27 cellular contexts compared by ENCODE assay signal in the genomic region with DNA sequence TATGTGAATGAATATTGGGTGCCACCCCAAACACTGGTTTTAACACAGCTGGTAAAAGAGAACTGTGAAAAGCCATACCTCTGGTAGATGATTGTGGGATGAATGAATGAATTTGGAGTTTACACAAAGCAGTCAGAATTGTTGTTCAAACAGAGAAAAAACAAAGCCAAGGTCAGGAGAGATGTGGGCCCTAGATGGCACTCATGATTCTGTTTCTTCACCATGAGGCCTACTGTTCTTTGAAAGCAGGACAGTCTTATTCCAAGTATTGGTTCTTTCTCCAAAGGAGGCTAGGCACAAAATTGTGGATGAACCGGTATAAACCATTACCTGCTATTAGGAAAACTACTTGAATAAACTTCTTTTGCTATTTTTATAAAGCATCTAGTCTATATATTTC.
"Had no signal": no experiment of that assay in that cellular context is flagged by ENCODE, and none has a peak within 500 bp of the region (broad histone marks: within the 10 kb centered on the region; RNA-seq: fewer than 3 reads in every experiment).

No MANE protein-coding gene starts in this region.

- H3K27me3 ChIP-seq: brain microvascular endothelial cell, esophagus muscularis mucosa, foreskin keratinocyte, pancreas, right atrium auricular region, testis, transverse colon had no signal

- H3K9me3 ChIP-seq: esophagus muscularis mucosa, pancreas, right atrium auricular region, testis, transverse colon had no signal

- H3K36me3 ChIP-seq: brain microvascular endothelial cell, esophagus muscularis mucosa, pancreas, right atrium auricular region, transverse colon had no signal

- H3K27ac ChIP-seq: brain microvascular endothelial cell, esophagus muscularis mucosa, foreskin keratinocyte, pancreas, right atrium auricular region, testis, transverse colon, VCaP had no signal

- H3K4me3 ChIP-seq: esophagus muscularis mucosa, pancreas, right atrium auricular region, testis, transverse colon had no signal

- FAIRE-seq: astrocyte, keratinocyte, pancreas, TTC549 had no signal

- ATAC-seq: foreskin keratinocyte; left cardiac atrium; left ventricle myocardium superior; naive thymus-derived CD4-positive, alpha-beta T cell; pancreas had no signal

- DNase-seq: activated CD4-positive, alpha-beta T cell treated with anti-CD3 and anti-CD28 coated beads for 4 hours; activated CD4-positive, alpha-beta T cell treated with anti-CD3 and anti-CD28 coated beads, Interleukin-2, amount 50 U/mL, for 4 hours; activated effector memory CD4-positive, alpha-beta T cell treated with Interleukin-2 at 50 U/mL for 16 hours; activated naive CD4-positive, alpha-beta T cell treated with anti-CD3 and anti-CD28 coated beads, Interleukin-2, amount 10 ng/mL, durations not matched to agents 7 days and 5 days; activated T-cell treated with anti-CD3 and anti-CD28 coated beads for 4 hours; activated T-cell treated with anti-CD3 and anti-CD28 coated beads, Interleukin-2, amount 50 U/mL, for 72 hours; amniotic stem cell; brain microvascular endothelial cell; cortex of kidney; foreskin keratinocyte; left cardiac atrium; left ventricle myocardium superior; naive thymus-derived CD4-positive, alpha-beta T cell; pancreas; stimulated activated CD4-positive, alpha-beta T cell treated with anti-CD3 and anti-CD28 coated beads, Interleukin-15, amount 100 ng/mL, for 24 hours; stimulated activated CD4-positive, alpha-beta T cell treated with anti-CD3 and anti-CD28 coated beads, Interleukin-2, amount 100 ng/mL, for 24 hours; stimulated activated naive CD4-positive, alpha-beta T cell treated with Interleukin-2 at 50 U/mL for 16 hours; SW 1271; T-helper 9 cell; testis; transverse colon had no signal

- H3K4me1 ChIP-seq: foreskin keratinocyte, pancreas, right atrium auricular region, testis, transverse colon had no signal
